ENCODE assay signal across 10 cellular contexts in the genomic region with DNA sequence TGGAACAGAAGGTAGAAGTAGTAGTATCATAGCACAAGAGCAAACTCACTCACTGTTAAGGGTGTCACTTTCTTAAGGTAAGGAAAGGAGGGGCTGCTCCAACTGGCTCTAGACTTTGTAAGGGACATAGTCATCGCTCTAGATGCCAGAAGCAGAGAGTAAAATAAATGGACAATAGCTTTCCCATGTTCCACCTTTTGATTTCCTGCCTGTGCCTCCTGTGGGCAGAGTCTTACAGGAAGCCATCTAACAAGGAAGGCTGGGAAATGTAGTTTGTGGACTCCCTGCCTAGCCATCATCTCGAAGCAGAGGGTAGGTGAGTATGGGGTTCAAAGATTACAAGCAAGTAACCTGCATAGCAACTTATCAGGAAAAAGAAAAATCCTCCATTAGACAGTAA. TPM values are rescaled to one million over a fixed set of nuclear protein-coding genes. Genes with fewer than 3 reads are reported as not detected.
A peak's percentile ranks its signal among the peaks of the same experiment; 100 is the strongest.
DNase-seq lines count a peak whose midpoint lies in the region; ATAC-seq and TF ChIP-seq lines count a peak whose summit lies in the region.
"Had no signal": no experiment of that assay in that cellular context is flagged by ENCODE, and none has a peak within 500 bp of the region (broad histone marks: within the 10 kb centered on the region; RNA-seq: fewer than 3 reads in every experiment).

No MANE protein-coding gene starts in this region.

- H3K9me3 ChIP-seq in WERI-Rb-1 (ENCODE audit: severe bottlenecking) (peaks cover 2% of the 10 kb centered on the region), transverse colon (no peaks in the 10 kb centered on the region)

- intact Hi-C loops in transverse colon (cut with DNase I; ENCODE audit: low total_unique reads): no loop called here

- H3K27me3 Mint-ChIP-seq in mesothelial cell of epicardium (ENCODE audit: low read depth): no peaks in the 10 kb centered on the region

- H3K4me3 Mint-ChIP-seq in mesothelial cell of epicardium: peak overlapping the region; percentile 20
- H3K4me3 Mint-ChIP-seq: activated CD8-positive, alpha-beta T cell treated with anti-CD3 and anti-CD28 coated beads, Interleukin-2, amount 10 ng/mL, durations not matched to agents 7 days and 5 days had no signal

- TF ChIP-seq EP300 in transverse colon (IDR thresholded peaks at IDR 0.05; ENCODE audit: low read depth): no peak

- H3K36me3 Mint-ChIP-seq in mesothelial cell of epicardium: peaks cover 3% of the 10 kb centered on the region

- H3K4me3 ChIP-seq in KMS-11 (IDR thresholded peaks at IDR 0.05; ENCODE audit: insufficient read depth, low read depth, low read length): no peak overlapping the region
- no peak overlapping the region for H3K4me3 ChIP-seq in WERI-Rb-1 (ENCODE audit: low read depth, low read length)
- H3K4me3 ChIP-seq in transverse colon: no peak overlapping the region

- no peak overlapping the region for H3K9ac ChIP-seq in KMS-11

- no peaks in the 10 kb centered on the region for H3K27me3 ChIP-seq in KMS-11 (ENCODE audit: insufficient read depth, low read depth)
- no peaks in the 10 kb centered on the region for H3K27me3 ChIP-seq in WERI-Rb-1 (ENCODE audit: insufficient read depth, low read depth, severe bottlenecking)
- H3K27me3 ChIP-seq in transverse colon: no peaks in the 10 kb centered on the region

- ATAC-seq in GM18867 (IDR thresholded peaks at IDR 0.05; ENCODE audit: unreplicated experiment) (no peak), GM19455 (IDR thresholded peaks at IDR 0.05; ENCODE audit: unreplicated experiment) (no peak)
- ATAC-seq: activated CD8-positive, alpha-beta T cell treated with anti-CD3 and anti-CD28 coated beads, Interleukin-2, amount 10 ng/mL, durations not matched to agents 7 days and 5 days had no signal

- peaks cover 20% of the 10 kb centered on the region for H3K4me1 ChIP-seq in KMS-11 (ENCODE audit: low read depth, poor library complexity, severe bottlenecking)
- H3K4me1 ChIP-seq in transverse colon: peaks cover 7 to 22% (median 17%) of the 10 kb centered on the region in 4 donors

- H3K4me1 Mint-ChIP-seq in mesothelial cell of epicardium: peaks cover 23% of the 10 kb centered on the region

- peaks cover 25% of the 10 kb centered on the region for H3K79me2 ChIP-seq in KMS-11 (ENCODE audit: insufficient read depth, low read depth)

- no peak for TF ChIP-seq POLR2A in transverse colon (IDR thresholded peaks at IDR 0.05)

- WGBS in transverse colon (ENCODE audit: low coverage in 1 of 2), 2 donors: 0 to 13% methylated on average over 1 to 2 of the region's 2 CpGs

- H3K36me3 ChIP-seq in KMS-11 (ENCODE audit: insufficient read depth): no peaks in the 10 kb centered on the region
- H3K36me3 ChIP-seq in WERI-Rb-1: peaks cover 17% of the 10 kb centered on the region
- peaks cover 0 to 9% (median 3%) of the 10 kb centered on the region in 4 donors for H3K36me3 ChIP-seq in transverse colon

- TF ChIP-seq CTCF in KMS-11 (conservative IDR thresholded peaks at IDR 0.05; ENCODE audit: low read depth, low read length): no peak
- no peak for TF ChIP-seq CTCF in WERI-Rb-1 (IDR thresholded peaks at IDR 0.05; ENCODE audit: low read depth, low read length)
- TF ChIP-seq CTCF in mesothelial cell of epicardium (IDR thresholded peaks at IDR 0.05; ENCODE audit: unreplicated experiment): no peak
- no peak for TF ChIP-seq CTCF in transverse colon (IDR thresholded peaks at IDR 0.05)

- peak overlapping the region; percentile 75 for H2AFZ ChIP-seq in KMS-11 (ENCODE audit: low read depth)

- peak; percentile 24 for DNase-seq in EH (ENCODE audit: low read depth)
- DNase-seq in WERI-Rb-1: peak; percentile 34
- no peak for DNase-seq in mesothelial cell of epicardium (ENCODE audit: low spot score in 2 of 2, unreplicated experiment in 2 of 2)
- no peak for DNase-seq in DMS79 treated with DMSO at 0.1 percent for 48 hours (lab: John Stamatoyannopoulos, UW)
- no peak for DNase-seq in transverse colon
- DNase-seq: activated CD8-positive, alpha-beta T cell treated with anti-CD3 and anti-CD28 coated beads, Interleukin-2, amount 10 ng/mL, durations not matched to agents 7 days and 5 days; NCI-H510A had no signal

- in situ Hi-C loops in transverse colon (cut with MboI; ENCODE audit: low pct_ligation_motif_present in 1 of 4, low pct_unique_long_range_greater_than_20kb in 1 of 4, low sequenced_read_pairs in 3 of 4): no loop called here

- H3K27ac ChIP-seq in KMS-11: no peak overlapping the region
- no peak overlapping the region for H3K27ac ChIP-seq in WERI-Rb-1
- no peak overlapping the region for H3K27ac ChIP-seq in transverse colon

- no peaks in the 10 kb centered on the region for H3K9me3 Mint-ChIP-seq in mesothelial cell of epicardium

- no peak overlapping the region for H3K27ac Mint-ChIP-seq in mesothelial cell of epicardium
- H3K27ac Mint-ChIP-seq: activated CD8-positive, alpha-beta T cell treated with anti-CD3 and anti-CD28 coated beads, Interleukin-2, amount 10 ng/mL, durations not matched to agents 7 days and 5 days had no signal

- no peaks in the 10 kb centered on the region for H4K20me1 ChIP-seq in KMS-11 (ENCODE audit: insufficient read depth)

- H3K4me2 ChIP-seq in KMS-11: peak overlapping the region; percentile 12; the same call in 1 of the 2 replicates

RNA-seq across cellular contexts. Expression of a gene that starts 1.7 kb away (rescaled TPM):
- 60.2 to 64.6 TPM (median 62.7 TPM) in 3 replicates for total RNA-seq in mesothelial cell of epicardium
- 10 to 100 TPM in 3 of 4 donors, 1 to 10 TPM in 1; 9.8 to 43.0 (median 27.6) TPM for total RNA-seq in transverse colon

Comparison
In these comparisons a context has a peak if more than half of its experiments do, and no peak if none do; other contexts are left out.
1. DNase-seq: peak in EH (single experiment) and WERI-Rb-1 (single experiment); none in mesothelial cell of epicardium (0 of 2), DMS79 treated with DMSO at 0.1 percent for 48 hours (single experiment) and transverse colon (single experiment).